8 cellular contexts compared by ENCODE assay signal in the genomic region with DNA sequence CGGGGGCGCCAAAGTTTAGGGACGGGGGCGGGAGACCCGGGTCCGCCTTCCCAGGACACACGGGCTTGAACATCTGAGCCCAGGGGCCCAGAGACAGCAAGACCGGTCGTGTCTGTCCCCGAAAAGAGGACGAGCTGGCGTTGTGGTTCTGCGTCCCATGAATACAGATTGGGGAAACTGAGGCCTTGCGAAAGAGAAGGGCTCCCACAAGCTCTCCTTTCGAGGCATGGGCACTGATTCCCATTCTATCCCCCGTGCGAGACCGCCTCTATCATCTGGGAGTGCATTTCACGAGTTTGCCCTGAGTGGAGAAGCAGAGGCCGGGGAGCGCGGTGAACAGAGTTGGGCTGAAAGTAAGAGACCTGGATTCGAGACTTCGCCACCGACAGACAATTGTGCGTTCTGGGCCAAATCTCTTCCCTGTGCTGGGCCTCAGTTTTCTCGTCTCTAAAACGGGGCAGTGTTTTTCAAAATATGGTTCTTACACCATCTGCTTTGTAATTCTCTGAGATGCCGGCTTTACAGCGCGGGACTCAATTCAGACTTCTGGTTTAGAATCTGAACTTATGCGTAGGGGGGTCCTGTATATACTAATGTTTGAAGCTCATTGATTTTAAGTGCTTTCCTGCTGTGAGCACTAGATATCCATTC. TPM values are rescaled to one million over a fixed set of nuclear protein-coding genes. Genes with fewer than 3 reads are reported as not detected.
A peak's percentile ranks its signal among the peaks of the same experiment; 100 is the strongest.
DNase-seq lines count a peak whose midpoint lies in the region; ATAC-seq, FAIRE-seq and TF ChIP-seq lines count a peak whose summit lies in the region.

No MANE protein-coding gene starts in this region.

- peaks cover under 1 to 5% of the 10 kb centered on the region in 2 experiments for H3K36me3 ChIP-seq in keratinocyte (ENCODE audit: control insufficient read depth in 2 of 2, extremely low read depth in 1 of 2, insufficient read depth in 2 of 2, low read length in 2 of 2)

- peak overlapping the region; percentile 94 for H3K9ac ChIP-seq in keratinocyte (ENCODE audit: control insufficient read depth, extremely low read depth, insufficient read depth, low read length)

- H2AFZ ChIP-seq in keratinocyte (ENCODE audit: control insufficient read depth, low read length) = peak overlapping the region; percentile 91

- peaks cover 24% of the 10 kb centered on the region for H3K4me1 ChIP-seq in keratinocyte (ENCODE audit: control insufficient read depth, extremely low read depth, insufficient read depth, low read length)

- FAIRE-seq in keratinocyte (lab: Jason Lieb, UNC) = peak; percentile 23

- dilution Hi-C loops in keratinocyte (cut with MboI; ENCODE audit: extremely low pct_ligation_motif_present, low sequenced_read_pairs) = no loop called here

- no peaks in the 10 kb centered on the region for H3K9me3 ChIP-seq in keratinocyte (ENCODE audit: control insufficient read depth, low read depth, low read length)

- H3K27me3 ChIP-seq in keratinocyte (ENCODE audit: control insufficient read depth, extremely low read depth, insufficient read depth, low read length) = no peaks in the 10 kb centered on the region

- ATAC-seq in HG03469 (IDR thresholded peaks at IDR 0.05; ENCODE audit: unreplicated experiment) = no peak

- peaks cover 35% of the 10 kb centered on the region for H3K79me2 ChIP-seq in keratinocyte (ENCODE audit: control insufficient read depth, insufficient read depth, low read length)

- peak overlapping the region; percentile 96 for H3K4me2 ChIP-seq in keratinocyte (ENCODE audit: control insufficient read depth, extremely low read depth, insufficient read depth, low read depth, low read length)

- H3K27ac ChIP-seq in keratinocyte (ENCODE audit: control insufficient read depth, insufficient read depth, low read length) = peak overlapping the region; percentile 93

- no peaks in the 10 kb centered on the region for H4K20me1 ChIP-seq in keratinocyte (ENCODE audit: control insufficient read depth, extremely low read depth, insufficient read depth, low read length)

- DNase-seq in stimulated activated CD4-positive, alpha-beta T cell treated with anti-CD3 and anti-CD28 coated beads, Interleukin-15, amount 100 ng/mL, for 24 hours = peak; percentile 19
- DNase-seq in stimulated activated CD4-positive, alpha-beta T cell treated with anti-CD3 and anti-CD28 coated beads, Interleukin-4, amount 100 ng/mL, for 1 hour = no peak
- DNase-seq in LNCaP clone FGC (ENCODE audit: low read depth) (no peak), astrocyte of the hippocampus (ENCODE audit: low read depth, low spot score) (peak; percentile 53), keratinocyte (ENCODE audit: low read depth, low spot score) (no peak), NCI-H2081 (lab: John Stamatoyannopoulos, UW) (no peak)
- peak; percentile 2 for DNase-seq in stimulated activated CD8-positive, alpha-beta memory T cell treated with anti-CD3 and anti-CD28 coated beads, Interleukin-15, amount 100 ng/mL, for 24 hours (ENCODE audit: low read depth)

- peak overlapping the region; percentile 77 for H3K4me3 ChIP-seq in LNCaP clone FGC (ENCODE audit: low read depth, low read length)
- H3K4me3 ChIP-seq in keratinocyte (ENCODE audit: control insufficient read depth in 2 of 3, extremely low read depth in 1 of 3, insufficient read depth in 2 of 3, low read depth in 1 of 3, low read length in 3 of 3) = peak overlapping the region; percentile 73 to 100 (median 96)

- TF ChIP-seq CTCF in LNCaP clone FGC (IDR thresholded peaks at IDR 0.05; ENCODE audit: control insufficient read depth, extremely low read depth, insufficient read depth) (no peak), keratinocyte (optimal IDR thresholded peaks at IDR 0.05 in 1 of 3, IDR thresholded peaks at IDR 0.05 in 1 of 3, conservative IDR thresholded peaks at IDR 0.05 in 1 of 3; ENCODE audit: extremely low read depth in 1 of 3, insufficient read depth in 2 of 3, low read length in 3 of 3) (no peak)

- H3K9me1 ChIP-seq in keratinocyte (ENCODE audit: control insufficient read depth, extremely low read depth, insufficient read depth, low read length) = no peaks in the 10 kb centered on the region

RNA-seq across cellular contexts. Expression of a gene that starts 0.5 kb away (rescaled TPM):
- polyA plus RNA-seq in keratinocyte = 35.1 to 44.3 TPM (median 35.4 TPM) in 3 replicates
- 14.5 TPM for polyA plus RNA-seq in keratinocyte (2011; ENCODE audit: low read depth)
- 28.0 and 37.6 TPM in 2 replicates for polyA plus RNA-seq in keratinocyte (2011; cell fraction: cytosol; rRNA removed)
- polyA plus RNA-seq in keratinocyte (2011; cell fraction: nucleus; rRNA removed) = 40.4 and 40.6 TPM in 2 replicates
- 21.1 and 36.6 TPM in 2 replicates for polyA plus RNA-seq in keratinocyte (2012; ENCODE audit: low replicate concordance)
- polyA minus RNA-seq in keratinocyte = 19.9 to 33.9 TPM (median 27.0 TPM) in 3 replicates
- 20.1 TPM for polyA minus RNA-seq in keratinocyte (2011; cell fraction: cytosol; rRNA and poly(A)+ RNA removed)
- 17.8 and 25.9 TPM in 2 replicates for polyA minus RNA-seq in keratinocyte (2011; cell fraction: nucleus; rRNA and poly(A)+ RNA removed)

RNA-seq across cellular contexts. Expression of a gene that starts 20.1 kb away (rescaled TPM):
- 0.37 to 0.39 TPM (median 0.38 TPM) in 3 replicates for polyA plus RNA-seq in keratinocyte
- polyA plus RNA-seq in keratinocyte (2011; ENCODE audit: low read depth) = 0.70 TPM
- 0.11 and 0.12 TPM in 2 replicates for polyA plus RNA-seq in keratinocyte (2011; cell fraction: cytosol; rRNA removed)
- polyA plus RNA-seq in keratinocyte (2011; cell fraction: nucleus; rRNA removed) = 0.34 and 0.53 TPM in 2 replicates
- 0.44 and 2.1 TPM in 2 replicates for polyA plus RNA-seq in keratinocyte (2012; ENCODE audit: low replicate concordance)
- polyA minus RNA-seq in keratinocyte = 0.46 to 0.59 TPM in 2 of 3 replicates, not detected in the other
- not detected for polyA minus RNA-seq in keratinocyte (2011; cell fraction: cytosol; rRNA and poly(A)+ RNA removed)
- polyA minus RNA-seq in keratinocyte (2011; cell fraction: nucleus; rRNA and poly(A)+ RNA removed) = 0.21 TPM in 1 of 2 replicates, not detected in the other

RNA-seq across cellular contexts. Expression of a gene that starts 37.7 kb away (rescaled TPM):
- 0.14 to 0.26 TPM (median 0.22 TPM) in 3 replicates for polyA plus RNA-seq in keratinocyte
- polyA plus RNA-seq in keratinocyte (2011; ENCODE audit: low read depth) = 0.56 TPM
- polyA plus RNA-seq in keratinocyte (2011; cell fraction: cytosol; rRNA removed) = 0.09 and 0.27 TPM in 2 replicates
- 0.69 and 0.95 TPM in 2 replicates for polyA plus RNA-seq in keratinocyte (2011; cell fraction: nucleus; rRNA removed)
- 0.46 and 0.72 TPM in 2 replicates for polyA plus RNA-seq in keratinocyte (2012; ENCODE audit: low replicate concordance)
- polyA minus RNA-seq in keratinocyte = 0.33 to 1.8 TPM in 2 of 3 replicates, not detected in the other
- not detected for polyA minus RNA-seq in keratinocyte (2011; cell fraction: cytosol; rRNA and poly(A)+ RNA removed)
- 0.32 TPM in 1 of 2 replicates, not detected in the other for polyA minus RNA-seq in keratinocyte (2011; cell fraction: nucleus; rRNA and poly(A)+ RNA removed)

RNA-seq across cellular contexts. Expression of a gene that starts 51.6 kb away (rescaled TPM):
- 28.8 to 56.3 TPM (median 42.6 TPM) in 3 replicates for polyA plus RNA-seq in keratinocyte
- polyA plus RNA-seq in keratinocyte (2011; ENCODE audit: low read depth) = 118 TPM
- polyA plus RNA-seq in keratinocyte (2011; cell fraction: cytosol; rRNA removed) = 49.1 and 67.7 TPM in 2 replicates
- 166 and 190 TPM in 2 replicates for polyA plus RNA-seq in keratinocyte (2011; cell fraction: nucleus; rRNA removed)
- 97.8 and 136 TPM in 2 replicates for polyA plus RNA-seq in keratinocyte (2012; ENCODE audit: low replicate concordance)
- polyA minus RNA-seq in keratinocyte = 62.9 to 141 TPM (median 89.5 TPM) in 3 replicates
- polyA minus RNA-seq in keratinocyte (2011; cell fraction: cytosol; rRNA and poly(A)+ RNA removed) = 27.8 TPM
- 91.0 and 121 TPM in 2 replicates for polyA minus RNA-seq in keratinocyte (2011; cell fraction: nucleus; rRNA and poly(A)+ RNA removed)

RNA-seq across cellular contexts. Expression of a gene that starts 53.1 kb away (rescaled TPM):
- 9.1 to 27.7 TPM (median 16.3 TPM) in 3 replicates for polyA plus RNA-seq in keratinocyte
- polyA plus RNA-seq in keratinocyte (2011; ENCODE audit: low read depth) = 2.0 TPM
- 15.6 and 62.0 TPM in 2 replicates for polyA plus RNA-seq in keratinocyte (2011; cell fraction: cytosol; rRNA removed)
- polyA plus RNA-seq in keratinocyte (2011; cell fraction: nucleus; rRNA removed) = 21.0 and 31.3 TPM in 2 replicates
- 20.2 and 23.6 TPM in 2 replicates for polyA plus RNA-seq in keratinocyte (2012; ENCODE audit: low replicate concordance)
- polyA minus RNA-seq in keratinocyte = 2.7 to 13.0 TPM (median 4.8 TPM) in 3 replicates
- 29.4 TPM for polyA minus RNA-seq in keratinocyte (2011; cell fraction: cytosol; rRNA and poly(A)+ RNA removed)
- 9.5 and 10.3 TPM in 2 replicates for polyA minus RNA-seq in keratinocyte (2011; cell fraction: nucleus; rRNA and poly(A)+ RNA removed)

Comparison
In these comparisons a context has a peak if more than half of its experiments do, and no peak if none do; other contexts are left out.
1. DNase-seq: peak in stimulated activated CD4-positive, alpha-beta T cell treated with anti-CD3 and anti-CD28 coated beads, Interleukin-15, amount 100 ng/mL, for 24 hours (single experiment), astrocyte of the hippocampus (single experiment) and stimulated activated CD8-positive, alpha-beta memory T cell treated with anti-CD3 and anti-CD28 coated beads, Interleukin-15, amount 100 ng/mL, for 24 hours (single experiment); none in stimulated activated CD4-positive, alpha-beta T cell treated with anti-CD3 and anti-CD28 coated beads, Interleukin-4, amount 100 ng/mL, for 1 hour (single experiment), LNCaP clone FGC (single experiment), keratinocyte (single experiment) and NCI-H2081 (0 of 2).